ENCODE assay signal across 11 cellular contexts in genomic region chr21:32131960-32132359, GRCh38.
DNase-seq lines count a peak whose midpoint lies in the region; ATAC-seq lines count a peak whose summit lies in the region.
"Had no signal": no experiment of that assay in that cellular context is flagged by ENCODE, and none has a peak within 500 bp of the region (broad histone marks: within the 10 kb centered on the region; RNA-seq: fewer than 3 reads in every experiment).

No MANE protein-coding gene starts in this region.

- no peak for ATAC-seq in stimulated activated memory B cell treated with anti-CD40 and anti-IgM and Interleukin-4, amounts not matched to agents 10 μg/mL and 1 μg/mL and 100 μg/mL, for 72 hours
- no peak for ATAC-seq in HG03520 (IDR thresholded peaks at IDR 0.05; ENCODE audit: unreplicated experiment)
- ATAC-seq: foreskin keratinocyte had no signal

- H3K9me3 Mint-ChIP-seq in stimulated activated memory B cell treated with anti-CD40 and anti-IgM and Interleukin-4, amounts not matched to agents 10 μg/mL and 1 μg/mL and 100 μg/mL, for 72 hours = peaks cover 4% of the 10 kb centered on the region

- H3K36me3 Mint-ChIP-seq in stimulated activated memory B cell treated with anti-CD40 and anti-IgM and Interleukin-4, amounts not matched to agents 10 μg/mL and 1 μg/mL and 100 μg/mL, for 72 hours = no peaks in the 10 kb centered on the region
- H3K36me3 Mint-ChIP-seq: brain had no signal

- H3K4me1 Mint-ChIP-seq in stimulated activated memory B cell treated with anti-CD40 and anti-IgM and Interleukin-4, amounts not matched to agents 10 μg/mL and 1 μg/mL and 100 μg/mL, for 72 hours = no peaks in the 10 kb centered on the region

- H3K27me3 Mint-ChIP-seq in stimulated activated memory B cell treated with anti-CD40 and anti-IgM and Interleukin-4, amounts not matched to agents 10 μg/mL and 1 μg/mL and 100 μg/mL, for 72 hours = peaks cover 30% of the 10 kb centered on the region

- no peak overlapping the region for H3K27ac Mint-ChIP-seq in stimulated activated memory B cell treated with anti-CD40 and anti-IgM and Interleukin-4, amounts not matched to agents 10 μg/mL and 1 μg/mL and 100 μg/mL, for 72 hours

- H3K4me3 Mint-ChIP-seq in stimulated activated memory B cell treated with anti-CD40 and anti-IgM and Interleukin-4, amounts not matched to agents 10 μg/mL and 1 μg/mL and 100 μg/mL, for 72 hours = no peak overlapping the region

- peak; percentile 15 for DNase-seq in COLO829 (ENCODE audit: low spot score)
- peak; percentile 5 for DNase-seq in LoVo (ENCODE audit: low spot score)
- DNase-seq in cerebellar cortex (ENCODE audit: low spot score) = peak; percentile 7
- peak; percentile 24 to 25 for DNase-seq in lung microvascular endothelial cell (ENCODE audit: low read depth in 2 of 2)
- DNase-seq in mesenteric fat pad (ENCODE audit: low spot score) = no peak
- DNase-seq in activated naive CD4-positive, alpha-beta T cell treated with Interleukin-2 at 50 U/mL for 16 hours = no peak
- DNase-seq: activated T-cell treated with anti-CD3 and anti-CD28 coated beads, Interleukin-2, amount 50 U/mL, for 1 hour; foreskin keratinocyte had no signal

Comparison
In these comparisons a context has a peak if more than half of its experiments do, and no peak if none do; other contexts are left out.
1. DNase-seq: peak in COLO829 (single experiment), LoVo (single experiment), cerebellar cortex (single experiment) and lung microvascular endothelial cell (2 of 2); none in mesenteric fat pad (single experiment) and activated naive CD4-positive, alpha-beta T cell treated with Interleukin-2 at 50 U/mL for 16 hours (single experiment).